16 cellular contexts compared by ENCODE assay signal in genomic region chr17:79482719-79483118, GRCh38.
DNase-seq lines count a peak whose midpoint lies in the region; ATAC-seq, FAIRE-seq and TF ChIP-seq lines count a peak whose summit lies in the region.
"Had no signal": no experiment of that assay in that cellular context is flagged by ENCODE, and none has a peak within 500 bp of the region (broad histone marks: within the 10 kb centered on the region; RNA-seq: fewer than 3 reads in every experiment).

No MANE protein-coding gene starts in this region.

- H3K27ac Mint-ChIP-seq in WTC11, result no peak overlapping the region
- H3K27ac Mint-ChIP-seq in neural progenitor cell, result no peak overlapping the region

- FAIRE-seq in RCC 7860 (lab: Jason Lieb, UNC), result no peak
- FAIRE-seq: GM19239 had no signal

- H4K20me1 ChIP-seq in neural progenitor cell (ENCODE audit: low read depth), result no peaks in the 10 kb centered on the region

- H3F3A ChIP-seq in neural progenitor cell (ENCODE audit: low read depth), result no peaks in the 10 kb centered on the region

- TF ChIP-seq EP300 in upper lobe of left lung (IDR thresholded peaks at IDR 0.05), result no peak

- H3K36me3 Mint-ChIP-seq in WTC11 (no peaks in the 10 kb centered on the region), neural progenitor cell (no peaks in the 10 kb centered on the region)

- H3K27me3 ChIP-seq in iPS-18a (ENCODE audit: control insufficient read depth, insufficient read depth, low read length) (no peaks in the 10 kb centered on the region), neural progenitor cell (no peaks in the 10 kb centered on the region), uterus (no peaks in the 10 kb centered on the region), upper lobe of left lung (peaks cover 0 to 11% (median 1%) of the 10 kb centered on the region in 4 donors)

- H3K4me1 ChIP-seq in ES-I3 (ENCODE audit: insufficient read depth, low read length), result peaks cover 12% of the 10 kb centered on the region; the same call in 1 of the 2 replicates
- peaks cover 23% of the 10 kb centered on the region for H3K4me1 ChIP-seq in iPS-18a (ENCODE audit: control insufficient read depth, low read depth, low read length)
- peaks cover 29% of the 10 kb centered on the region for H3K4me1 ChIP-seq in neural progenitor cell
- no peaks in the 10 kb centered on the region for H3K4me1 ChIP-seq in uterus
- H3K4me1 ChIP-seq in upper lobe of left lung, result no peaks in the 10 kb centered on the region

- ATAC-seq in WTC11 (peak; percentile 82), upper lobe of left lung (ENCODE audit: low FRiP score in 2 of 2) (no peak)

- H3K27ac ChIP-seq in iPS-18a (ENCODE audit: low read length) (no peak overlapping the region), neural progenitor cell (no peak overlapping the region), uterus (no peak overlapping the region), upper lobe of left lung (no peak overlapping the region)
- H3K27ac ChIP-seq: PC-9 had no signal

- H3K79me2 ChIP-seq in neural progenitor cell (ENCODE audit: low read depth), result no peaks in the 10 kb centered on the region

- CTCF ChIA-PET in WTC11 (lab: Charles Lee), result interaction anchor here (0.7 to 1.2 kb wide), 4 partner anchors 82 to 214 kb away, joined by 3 to 6 read pairs (median 3); no protein-coding TSS in a partner anchor

- H3K4me2 ChIP-seq in neural progenitor cell, result peak overlapping the region; percentile 38
- H3K4me2 ChIP-seq: PC-9 had no signal

- H2AFZ ChIP-seq in neural progenitor cell (replicated peaks), result peak overlapping the region; percentile 72
- H2AFZ ChIP-seq: PC-9 had no signal

- H3K9ac ChIP-seq in ES-I3 (ENCODE audit: low read depth, low read length) (peak overlapping the region; percentile 8; the same call in 1 of the 2 replicates), iPS-18a (ENCODE audit: low read length) (no peak overlapping the region), neural progenitor cell (no peak overlapping the region)

- WGBS in upper lobe of left lung, 2 donors, result 12 to 16% methylated on average over 9 of the region's 9 CpGs

- TF ChIP-seq CTCF in WTC11 (IDR thresholded peaks at IDR 0.05), result no peak
- no peak for TF ChIP-seq CTCF in neural progenitor cell (IDR thresholded peaks at IDR 0.05)
- no peak for TF ChIP-seq CTCF in uterus (IDR thresholded peaks at IDR 0.05)
- no peak for TF ChIP-seq CTCF in upper lobe of left lung (IDR thresholded peaks at IDR 0.05)

- H3K9me3 ChIP-seq in ES-I3 (ENCODE audit: control insufficient read depth, insufficient read depth, low read length) (no peaks in the 10 kb centered on the region), iPS-18a (ENCODE audit: control insufficient read depth, low read depth, low read length) (no peaks in the 10 kb centered on the region), neural progenitor cell (ENCODE audit: low read depth) (no peaks in the 10 kb centered on the region), uterus (no peaks in the 10 kb centered on the region), upper lobe of left lung (no peaks in the 10 kb centered on the region)
- H3K9me3 ChIP-seq: Caco-2 had no signal

- intact Hi-C loops in uterus (cut with DNase I; ENCODE audit: low total_unique reads), result no loop called here

- H3K4me3 ChIP-seq in iPS-18a (ENCODE audit: low read length) (peak overlapping the region; percentile 22), neural progenitor cell (no peak overlapping the region), uterus (no peak overlapping the region), upper lobe of left lung (no peak overlapping the region)
- H3K4me3 ChIP-seq: PC-9 had no signal

- POLR2A ChIA-PET in WTC11 (lab: Charles Lee), result interaction anchor here (0.7 kb wide), 2 partner anchors 518 to 1837 kb away, joined by 3 to 4 read pairs; no protein-coding TSS in a partner anchor

- peak overlapping the region; percentile 63 for H3K4me3 Mint-ChIP-seq in WTC11
- no peak overlapping the region for H3K4me3 Mint-ChIP-seq in neural progenitor cell

- H3K9me3 Mint-ChIP-seq in WTC11, result no peaks in the 10 kb centered on the region
- H3K9me3 Mint-ChIP-seq in neural progenitor cell, result no peaks in the 10 kb centered on the region

- TF ChIP-seq POLR2A in uterus (IDR thresholded peaks at IDR 0.05) (no peak), upper lobe of left lung (IDR thresholded peaks at IDR 0.05) (no peak)

- H3K4me1 Mint-ChIP-seq in WTC11, result peaks cover 40% of the 10 kb centered on the region
- peaks cover 36% of the 10 kb centered on the region for H3K4me1 Mint-ChIP-seq in neural progenitor cell

- no peaks in the 10 kb centered on the region for H3K27me3 Mint-ChIP-seq in WTC11 (ENCODE audit: low read depth)
- peaks cover 9% of the 10 kb centered on the region for H3K27me3 Mint-ChIP-seq in neural progenitor cell (ENCODE audit: insufficient read depth, low read depth)

- DNase-seq in WTC11 (ENCODE audit: low spot score) (peak; percentile 58), neural progenitor cell (ENCODE audit: low spot score) (peak; percentile 52), uterus (no peak), NCI-H69 (lab: John Stamatoyannopoulos, UW) (no peak), RCC 7860 (ENCODE audit: low spot score) (no peak), upper lobe of left lung (no peak)
- DNase-seq: DMS153, EL, HCEC 1CT, NCI-H1417, NCI-H1930, PC-9 had no signal

- H3K36me3 ChIP-seq in ES-I3 (ENCODE audit: insufficient read depth, low read length) (no peaks in the 10 kb centered on the region), iPS-18a (ENCODE audit: control insufficient read depth, low read depth, low read length) (no peaks in the 10 kb centered on the region), neural progenitor cell (no peaks in the 10 kb centered on the region), uterus (no peaks in the 10 kb centered on the region), upper lobe of left lung (no peaks in the 10 kb centered on the region)

TF ChIP-seq in WTC11, 78 proteins besides CTCF, POLR2A, EP300 and RAD21 (continues in another document):
- TF ChIP-seq SP1 (CRISPR knock-in tag; conservative IDR thresholded peaks at IDR 0.05) (no peak), NR2C2 (CRISPR knock-in tag; IDR thresholded peaks at IDR 0.05) (no peak), IRF2 (CRISPR knock-in tag; IDR thresholded peaks at IDR 0.05; ENCODE audit: borderline replicate concordance, low read depth) (no peak), ZNF425 (CRISPR knock-in tag; conservative IDR thresholded peaks at IDR 0.05) (no peak), NR1H2 (CRISPR knock-in tag; IDR thresholded peaks at IDR 0.05) (no peak), TEAD1 (CRISPR knock-in tag; IDR thresholded peaks at IDR 0.05) (no peak), CBFB (CRISPR knock-in tag; IDR thresholded peaks at IDR 0.05; ENCODE audit: low read depth) (no peak), CREB1 (CRISPR knock-in tag; IDR thresholded peaks at IDR 0.05) (no peak), MXD4 (CRISPR knock-in tag; IDR thresholded peaks at IDR 0.05; ENCODE audit: borderline replicate concordance) (no peak), KAT7 (CRISPR knock-in tag; IDR thresholded peaks at IDR 0.05; ENCODE audit: borderline replicate concordance) (no peak), NFYB (CRISPR knock-in tag; conservative IDR thresholded peaks at IDR 0.05; ENCODE audit: low read depth) (no peak), MAX (CRISPR knock-in tag; IDR thresholded peaks at IDR 0.05) (no peak), ZNF138 (CRISPR knock-in tag; conservative IDR thresholded peaks at IDR 0.05) (no peak), ZNF396 (CRISPR knock-in tag; IDR thresholded peaks at IDR 0.05; ENCODE audit: borderline replicate concordance) (no peak), RORB (CRISPR knock-in tag; IDR thresholded peaks at IDR 0.05) (no peak), ZNF219 (CRISPR knock-in tag; IDR thresholded peaks at IDR 0.05; ENCODE audit: borderline replicate concordance) (no peak), FOXJ3 (CRISPR knock-in tag; IDR thresholded peaks at IDR 0.05; ENCODE audit: borderline replicate concordance) (no peak)
- TF ChIP-seq, protein P1, sequence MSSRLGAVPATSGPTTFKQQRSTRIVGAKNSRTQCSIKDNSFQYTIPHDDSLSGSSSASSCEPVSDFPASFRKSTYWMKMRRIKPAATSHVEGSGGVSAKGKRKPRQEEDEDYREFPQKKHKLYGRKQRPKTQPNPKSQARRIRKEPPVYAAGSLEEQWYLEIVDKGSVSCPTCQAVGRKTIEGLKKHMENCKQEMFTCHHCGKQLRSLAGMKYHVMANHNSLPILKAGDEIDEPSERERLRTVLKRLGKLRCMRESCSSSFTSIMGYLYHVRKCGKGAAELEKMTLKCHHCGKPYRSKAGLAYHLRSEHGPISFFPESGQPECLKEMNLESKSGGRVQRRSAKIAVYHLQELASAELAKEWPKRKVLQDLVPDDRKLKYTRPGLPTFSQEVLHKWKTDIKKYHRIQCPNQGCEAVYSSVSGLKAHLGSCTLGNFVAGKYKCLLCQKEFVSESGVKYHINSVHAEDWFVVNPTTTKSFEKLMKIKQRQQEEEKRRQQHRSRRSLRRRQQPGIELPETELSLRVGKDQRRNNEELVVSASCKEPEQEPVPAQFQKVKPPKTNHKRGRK (CRISPR knock-in tag; IDR thresholded peaks at IDR 0.05; ENCODE audit: borderline replicate concordance), result no peak

Comparison
In these comparisons a context has a peak if more than half of its experiments do, and no peak if none do; other contexts are left out.
1. DNase-seq: peak in WTC11 (single experiment) and neural progenitor cell (single experiment); none in uterus (0 of 2), NCI-H69 (single experiment), RCC 7860 (single experiment) and upper lobe of left lung (0 of 2).